10 cellular contexts compared by ENCODE assay signal in the genomic region with DNA sequence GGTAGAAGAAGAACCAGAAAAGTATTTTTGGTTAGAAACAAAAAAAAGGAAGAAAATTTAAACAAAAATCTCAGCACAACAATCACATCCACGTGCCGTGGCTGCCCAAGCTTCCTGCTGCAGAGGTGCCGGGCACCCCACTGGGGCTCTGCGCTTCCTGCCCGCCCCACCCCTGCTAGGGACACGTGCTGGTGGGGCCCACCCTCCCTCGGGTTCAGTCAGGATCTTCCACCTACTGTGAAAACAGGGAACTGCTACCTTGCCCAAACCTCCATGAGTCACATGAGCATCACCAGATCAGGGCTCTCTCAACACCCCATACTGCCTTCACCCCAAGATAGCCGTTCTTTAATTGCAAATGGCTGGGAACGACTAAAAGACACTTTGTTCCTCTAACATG. TPM values are rescaled to one million over a fixed set of nuclear protein-coding genes. Genes with fewer than 3 reads are reported as not detected.
DNase-seq lines count a peak whose midpoint lies in the region; ATAC-seq and TF ChIP-seq lines count a peak whose summit lies in the region.
"Had no signal": no experiment of that assay in that cellular context is flagged by ENCODE, and none has a peak within 500 bp of the region (broad histone marks: within the 10 kb centered on the region; RNA-seq: fewer than 3 reads in every experiment).

No MANE protein-coding gene starts in this region.

- intact Hi-C loops in left lung (cut with DNase I): no loop called here

- H3K27me3 ChIP-seq in left lung: no peaks in the 10 kb centered on the region
- H3K27me3 ChIP-seq: heart left ventricle had no signal

- H3K4me3 Mint-ChIP-seq in HFFc6: no peak overlapping the region

- no peaks in the 10 kb centered on the region for H3K9me3 ChIP-seq in left lung
- H3K9me3 ChIP-seq: heart left ventricle had no signal

- H3K27me3 Mint-ChIP-seq in HFFc6 (ENCODE audit: insufficient read depth): peaks cover 2% of the 10 kb centered on the region

- ATAC-seq in left lung (peak; percentile 39), HG02623 (IDR thresholded peaks at IDR 0.05; ENCODE audit: unreplicated experiment) (no peak)
- ATAC-seq: heart left ventricle had no signal

- H3K4me3 ChIP-seq in left lung: no peak overlapping the region
- H3K4me3 ChIP-seq: heart left ventricle had no signal

- H3K27ac Mint-ChIP-seq in HFFc6: peak overlapping the region; percentile 31; the same call in 1 of the 2 replicates

- no peak overlapping the region for H3K27ac ChIP-seq in left lung

- H3K9me3 Mint-ChIP-seq in HFFc6: no peaks in the 10 kb centered on the region

- H3K36me3 Mint-ChIP-seq in HFFc6 (ENCODE audit: low read depth): peaks cover 60% of the 10 kb centered on the region

- H3K36me3 ChIP-seq in left lung: peaks cover 0 to 93% of the 10 kb centered on the region in 2 donors

- H3K4me1 ChIP-seq in left lung: peaks cover 0 to 19% of the 10 kb centered on the region in 2 donors

- TF ChIP-seq CTCF in HFFc6 (IDR thresholded peaks at IDR 0.05) (peak; percentile 37), left lung (IDR thresholded peaks at IDR 0.05) (no peak)

- DNase-seq in A172 (ENCODE audit: low spot score): peak; percentile 29
- no peak for DNase-seq in HFFc6
- DNase-seq in activated T-helper 9 cell treated with anti-CD3 and anti-CD28 coated beads, Interleukin-2, amount 50 U/mL, for 16 hours (ENCODE audit: low read depth): peak; percentile 44
- peak in 1 of 2 donors; percentile 51 for DNase-seq in left lung
- DNase-seq in C1 segment of cervical spinal cord (lab: John Stamatoyannopoulos, UW): no peak
- DNase-seq in SK-N-DZ (ENCODE audit: low spot score): no peak
- no peak for DNase-seq in NCI-H510A (lab: John Stamatoyannopoulos, UW)
- DNase-seq: NCI-H2029 treated with DMSO at 0.1 percent for 48 hours had no signal

- H3K4me1 Mint-ChIP-seq in HFFc6 (ENCODE audit: low read depth): peaks cover 31% of the 10 kb centered on the region

RNA-seq across cellular contexts. Expression of a gene that starts 24.4 kb away (rescaled TPM):
- 25.5 and 43.3 TPM in 2 replicates for total RNA-seq in A172 (2014; rRNA removed; shearing (Covaris generic))
- 10 to 100 TPM in 4 of 6 experiments, 1 to 10 TPM in 2; 7.7 to 15.3 (median 10.9) TPM for total RNA-seq in HFFc6 (2021; fragmentation: NEBNext Ultra II Directional; extraction: Animal tissue kit (Norgen Biotek cat#: 25700))
- total RNA-seq in left lung: 10 to 100 TPM; 65.1 to 96.1 TPM
- 36.9 and 43.2 TPM in 2 replicates for polyA plus RNA-seq in SK-N-DZ (2014; cell fraction: cytosol; rRNA removed)
- polyA plus RNA-seq in SK-N-DZ (2014; cell fraction: nucleus; rRNA removed): 62.1 and 102 TPM in 2 replicates

RNA-seq across cellular contexts. Expression of a gene that starts 34.2 kb away (rescaled TPM):
- total RNA-seq in A172 (2014; rRNA removed; shearing (Covaris generic)): 15.9 and 33.6 TPM in 2 replicates
- total RNA-seq in HFFc6 (2021; fragmentation: NEBNext Ultra II Directional; extraction: Animal tissue kit (Norgen Biotek cat#: 25700)): 10 to 100 TPM; 43.6 to 50.3 (median 46.2) TPM
- total RNA-seq in left lung: 10 to 100 TPM; 29.2 to 44.2 TPM
- polyA plus RNA-seq in SK-N-DZ (2014; cell fraction: cytosol; rRNA removed): 29.6 and 34.0 TPM in 2 replicates
- 62.2 and 84.2 TPM in 2 replicates for polyA plus RNA-seq in SK-N-DZ (2014; cell fraction: nucleus; rRNA removed)

Comparison
In these comparisons a context has a peak if more than half of its experiments do, and no peak if none do; other contexts are left out.
1. DNase-seq: peak in A172 (single experiment) and activated T-helper 9 cell treated with anti-CD3 and anti-CD28 coated beads, Interleukin-2, amount 50 U/mL, for 16 hours (single experiment); none in HFFc6 (single experiment), C1 segment of cervical spinal cord (0 of 14), SK-N-DZ (single experiment) and NCI-H510A (single experiment).